1 cellular context compared by ENCODE assay signal in genomic region chr22:19607198-19608113, GRCh38.
TF ChIP-seq lines count a peak whose summit lies in the region.

No MANE protein-coding gene starts in this region.

TF ChIP-seq in K562, 482 proteins besides CTCF, POLR2A, EP300 and RAD21 (continued from another document and continues in another):
- 0 out of 2 replicates have a peak, but pooled peaks have one; percentile 38 for TF ChIP-seq ZNF143 (CRISPR knock-in tag; IDR thresholded peaks at IDR 0.05)
- TF ChIP-seq TAF15 (IDR thresholded peaks at IDR 0.05; ENCODE audit: low read depth, low read length), result no peak
- no peak for TF ChIP-seq NONO (IDR thresholded peaks at IDR 0.05; ENCODE audit: low read depth in 2 of 2, low read length in 1 of 2)
- no peak for TF ChIP-seq ZMIZ1 (IDR thresholded peaks at IDR 0.05; ENCODE audit: low read depth in 2 of 2, low read length in 2 of 2)
- no peak for TF ChIP-seq KHSRP (IDR thresholded peaks at IDR 0.05)
- no peak for TF ChIP-seq MBD1 (CRISPR knock-in tag; IDR thresholded peaks at IDR 0.05)
- 0 out of 2 replicates have a peak, but pooled peaks have one; percentile 79 for TF ChIP-seq FOXJ3 (CRISPR knock-in tag; IDR thresholded peaks at IDR 0.05)
- TF ChIP-seq CEBPG (CRISPR knock-in tag; IDR thresholded peaks at IDR 0.05), result 0 out of 2 replicates have a peak, but pooled peaks have one; percentile 5
- TF ChIP-seq CEBPG (tag; conservative IDR thresholded peaks at IDR 0.05 in 1 of 2, IDR thresholded peaks at IDR 0.05 in 1 of 2), result no peak
- TF ChIP-seq DIDO1 (tag; IDR thresholded peaks at IDR 0.05; ENCODE audit: low read depth), result no peak
- TF ChIP-seq ERF (CRISPR knock-in tag; IDR thresholded peaks at IDR 0.05), result no peak
- no peak for TF ChIP-seq ARID3A (IDR thresholded peaks at IDR 0.05; ENCODE audit: borderline replicate concordance, low read depth, low read length)
- TF ChIP-seq FOXJ2 (tag; IDR thresholded peaks at IDR 0.05), result no peak
- TF ChIP-seq TSHZ1 (CRISPR knock-in tag; IDR thresholded peaks at IDR 0.05), result no peak
- TF ChIP-seq RHOXF2B (CRISPR knock-in tag; conservative IDR thresholded peaks at IDR 0.05), result no peak
- TF ChIP-seq PBX2 (CRISPR knock-in tag; IDR thresholded peaks at IDR 0.05; ENCODE audit: low read depth), result no peak
- TF ChIP-seq PBX2 (tag; conservative IDR thresholded peaks at IDR 0.05; ENCODE audit: low read depth), result no peak
- TF ChIP-seq ZNF778 (CRISPR knock-in tag; IDR thresholded peaks at IDR 0.05), result no peak
- TF ChIP-seq FOXK2 (conservative IDR thresholded peaks at IDR 0.05 in 1 of 2, IDR thresholded peaks at IDR 0.05 in 1 of 2; ENCODE audit: low read depth in 2 of 2), result no peak
- no peak for TF ChIP-seq MXD1 (CRISPR knock-in tag; IDR thresholded peaks at IDR 0.05; ENCODE audit: borderline replicate concordance, poor library complexity, severe bottlenecking)
- no peak for TF ChIP-seq ZFP30 (CRISPR knock-in tag; IDR thresholded peaks at IDR 0.05; ENCODE audit: borderline replicate concordance)
- no peak for TF ChIP-seq CTCFL (IDR thresholded peaks at IDR 0.05; ENCODE audit: borderline replicate concordance, insufficient read depth, low read depth, low read length, poor library complexity, severe bottlenecking)
- no peak for TF ChIP-seq BHLHE40 (IDR thresholded peaks at IDR 0.05; ENCODE audit: low read length)
- no peak for TF ChIP-seq FUS (optimal IDR thresholded peaks at IDR 0.05; ENCODE audit: low read depth, low read length)
- no peak for TF ChIP-seq CREB1 (IDR thresholded peaks at IDR 0.05)
- no peak for TF ChIP-seq CREB1 (CRISPR knock-in tag; IDR thresholded peaks at IDR 0.05)
- TF ChIP-seq PTTG1 (tag; IDR thresholded peaks at IDR 0.05; ENCODE audit: low read depth), result no peak
- TF ChIP-seq HDAC3 (IDR thresholded peaks at IDR 0.05; ENCODE audit: borderline replicate concordance, partially characterized antibody), result no peak
- TF ChIP-seq ATF1 (CRISPR knock-in tag; IDR thresholded peaks at IDR 0.05), result no peak
- no peak for TF ChIP-seq ATF1 (tag; IDR thresholded peaks at IDR 0.05)
- 0 out of 2 replicates have a peak, but pooled peaks have one; percentile 70 for TF ChIP-seq THAP12 (CRISPR knock-in tag; IDR thresholded peaks at IDR 0.05)
- peak; percentile 24 for TF ChIP-seq KDM5B (IDR thresholded peaks at IDR 0.05; ENCODE audit: insufficient replicate concordance, low read depth, low read length)
- no peak for TF ChIP-seq PRDM10 (IDR thresholded peaks at IDR 0.05; ENCODE audit: partially characterized antibody)
- peak; percentile 57; the same call in 1 of the 2 replicates for TF ChIP-seq NR2C2 (CRISPR knock-in tag; IDR thresholded peaks at IDR 0.05)
- TF ChIP-seq NR2C2 (tag; IDR thresholded peaks at IDR 0.05), result no peak
- TF ChIP-seq RCOR1 (IDR thresholded peaks at IDR 0.05; ENCODE audit: borderline replicate concordance in 1 of 2, low read depth in 2 of 2, low read length in 2 of 2), result no peak
- TF ChIP-seq ZNF184 (CRISPR knock-in tag; IDR thresholded peaks at IDR 0.05), result no peak
- TF ChIP-seq PYGO2 (tag; IDR thresholded peaks at IDR 0.05), result no peak
- TF ChIP-seq ZNF79 (CRISPR knock-in tag; IDR thresholded peaks at IDR 0.05; ENCODE audit: low read depth), result no peak
